In genomic region chr18:48490641-48491040, GRCh38 we compare ENCODE assay signal across 2 cellular contexts.
TF ChIP-seq lines count a peak whose summit lies in the region.

No MANE protein-coding gene starts in this region.

TF ChIP-seq in A549, 52 proteins besides CTCF, POLR2A, EP300 and RAD21:
- TF ChIP-seq E2F6 (IDR thresholded peaks at IDR 0.05; ENCODE audit: borderline replicate concordance, low read depth) (no peak), PHF8 (IDR thresholded peaks at IDR 0.05; ENCODE audit: borderline replicate concordance, low read depth) (no peak), FOSL2 (IDR thresholded peaks at IDR 0.05) (no peak), FOSL2 (CRISPR knock-in tag; IDR thresholded peaks at IDR 0.05) (no peak)

TF ChIP-seq in IMR-90, 13 proteins besides CTCF, POLR2A, EP300 and RAD21:
- TF ChIP-seq BHLHE40 (IDR thresholded peaks at IDR 0.05; ENCODE audit: low read depth, low read length) (no peak), CHD1 (IDR thresholded peaks at IDR 0.05; ENCODE audit: low read depth, low read length) (no peak), RFX5 (IDR thresholded peaks at IDR 0.05; ENCODE audit: low read depth, low read length) (no peak), ELK1 (IDR thresholded peaks at IDR 0.05; ENCODE audit: borderline replicate concordance, low read depth, low read length) (no peak), SMC3 (IDR thresholded peaks at IDR 0.05; ENCODE audit: low read depth, low read length) (no peak), RCOR1 (IDR thresholded peaks at IDR 0.05; ENCODE audit: insufficient replicate concordance, low read length) (no peak), MAFK (IDR thresholded peaks at IDR 0.05; ENCODE audit: low read depth, low read length) (no peak), FOS (IDR thresholded peaks at IDR 0.05; ENCODE audit: low read depth, low read length) (no peak), USF2 (IDR thresholded peaks at IDR 0.05; ENCODE audit: low read depth, low read length) (no peak), MXI1 (IDR thresholded peaks at IDR 0.05; ENCODE audit: borderline replicate concordance, low read depth, low read length) (no peak)
